Comparison of ENCODE assay signal across 15 cellular contexts in genomic region chr4:120865985-120866384, GRCh38. TPM values are rescaled to one million over a fixed set of nuclear protein-coding genes. Genes with fewer than 3 reads are reported as not detected.
DNase-seq lines count a peak whose midpoint lies in the region; ATAC-seq and TF ChIP-seq lines count a peak whose summit lies in the region.
"Had no signal": no experiment of that assay in that cellular context is flagged by ENCODE, and none has a peak within 500 bp of the region (broad histone marks: within the 10 kb centered on the region; RNA-seq: fewer than 3 reads in every experiment).

No MANE protein-coding gene starts in this region.

- no peak overlapping the region for H3K27ac ChIP-seq in upper lobe of right lung
- H3K27ac ChIP-seq: tibial nerve had no signal

- H3K36me3 ChIP-seq in upper lobe of right lung: no peaks in the 10 kb centered on the region
- no peaks in the 10 kb centered on the region for H3K36me3 ChIP-seq in H7 (replicated peaks; ENCODE audit: control insufficient read depth, insufficient read depth, low read length)
- H3K36me3 ChIP-seq: tibial nerve had no signal

- TF ChIP-seq CTCF in upper lobe of right lung (IDR thresholded peaks at IDR 0.05): no peak

- H3K27me3 ChIP-seq in upper lobe of right lung (no peaks in the 10 kb centered on the region), H7 (ENCODE audit: control insufficient read depth, insufficient read depth, low read length) (no peaks in the 10 kb centered on the region)
- H3K27me3 ChIP-seq: tibial nerve had no signal

- peaks cover 4% of the 10 kb centered on the region for H3K4me1 ChIP-seq in upper lobe of right lung
- H3K4me1 ChIP-seq: tibial nerve had no signal

- DNase-seq in NCI-H748 (lab: John Stamatoyannopoulos, UW; ENCODE audit: unreplicated experiment) (peak; percentile 15), NCI-H748 treated with DMSO at 0.1 percent for 48 hours (lab: John Stamatoyannopoulos, UW) (no peak), SK-N-DZ (ENCODE audit: low spot score) (peak; percentile 11), upper lobe of right lung (no peak), H7 (no peak), Ammon's horn (ENCODE audit: low spot score) (no peak)
- DNase-seq: activated naive CD4-positive, alpha-beta T cell treated with anti-CD3 and anti-CD28 coated beads for 36 hours; GOT3; occipital lobe; OCI-M1; stimulated activated CD4-positive, alpha-beta T cell treated with anti-CD3 and anti-CD28 coated beads, Interleukin-4, amount 100 ng/mL, for 1 hour had no signal

- intact Hi-C loops in upper lobe of right lung (cut with DNase I): no loop called here

- no peak overlapping the region for H3K4me3 ChIP-seq in upper lobe of right lung
- H3K4me3 ChIP-seq in H7 (ENCODE audit: insufficient read depth, low read depth, low read length): no peak overlapping the region
- H3K4me3 ChIP-seq: tibial nerve had no signal

- ATAC-seq in HG03342 (IDR thresholded peaks at IDR 0.05; ENCODE audit: unreplicated experiment) (peak; percentile 57), upper lobe of right lung (peak; percentile 37), HG03457 (IDR thresholded peaks at IDR 0.05; ENCODE audit: unreplicated experiment) (no peak)

- H3K9me3 ChIP-seq in upper lobe of right lung: no peaks in the 10 kb centered on the region
- H3K9me3 ChIP-seq: tibial nerve had no signal

RNA-seq across cellular contexts. Expression of gene PRDM5, which starts 56.5 kb away (rescaled TPM):
- 5.9 and 9.2 TPM in 2 replicates for polyA plus RNA-seq in SK-N-DZ (2014; cell fraction: cytosol; rRNA removed)
- polyA plus RNA-seq in SK-N-DZ (2014; cell fraction: nucleus; rRNA removed): 9.9 and 11.3 TPM in 2 replicates
- 17.0 TPM for total RNA-seq in upper lobe of right lung
- 17.3 and 25.4 TPM in 2 replicates for total RNA-seq in H7 (2014; rRNA removed; shearing (Covaris generic))
- polyA plus RNA-seq: IgD-negative memory B cell had no signal

Comparison
In these comparisons a context has a peak if more than half of its experiments do, and no peak if none do; other contexts are left out.
1. DNase-seq: peak in NCI-H748 (single experiment) and SK-N-DZ (single experiment); none in NCI-H748 treated with DMSO at 0.1 percent for 48 hours (single experiment), upper lobe of right lung (single experiment), H7 (single experiment) and Ammon's horn (single experiment).